In the genomic region with DNA sequence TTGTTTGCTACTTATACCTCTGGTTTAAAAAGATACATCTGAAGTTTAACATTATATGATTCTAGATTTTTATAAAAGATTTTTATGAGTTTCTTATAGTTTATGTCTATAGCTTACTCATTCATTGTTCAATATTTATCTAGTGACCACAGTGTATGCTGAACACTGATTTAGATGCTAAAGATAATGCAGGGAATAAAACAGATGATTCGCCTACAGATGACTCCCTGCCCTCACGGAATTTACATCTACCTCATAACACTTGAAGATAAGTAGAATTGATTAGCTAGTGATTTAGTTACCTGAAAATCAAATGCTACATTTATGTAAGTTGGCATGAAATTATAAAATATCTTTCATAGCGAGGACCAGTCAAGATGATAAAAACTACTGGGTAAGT, we compare ENCODE assay signal across 15 cellular contexts.
"Had no signal": no experiment of that assay in that cellular context is flagged by ENCODE, and none has a peak within 500 bp of the region (broad histone marks: within the 10 kb centered on the region; RNA-seq: fewer than 3 reads in every experiment).

No MANE protein-coding gene starts in this region.

- H3K4me1 ChIP-seq: tibial artery had no signal

- H3K9me3 ChIP-seq: gastrocnemius medialis, heart right ventricle, mucosa of descending colon, tibial artery had no signal

- ATAC-seq: gastrocnemius medialis; heart right ventricle; naive thymus-derived CD8-positive, alpha-beta T cell; right cardiac atrium had no signal

- H3K36me3 ChIP-seq: gastrocnemius medialis had no signal

- H3K27ac ChIP-seq: gastrocnemius medialis, skin epidermis, tibial artery had no signal

- H3K4me3 ChIP-seq: gastrocnemius medialis, heart right ventricle, mucosa of descending colon, skin epidermis, tibial artery had no signal

- FAIRE-seq: urothelium cell line had no signal

- DNase-seq: activated CD4-positive, alpha-beta T cell treated with anti-CD3 and anti-CD28 coated beads, Interleukin-2, amount 50 U/mL, for 4 hours; activated naive CD8-positive, alpha-beta T cell treated with anti-CD3 and anti-CD28 coated beads, Interleukin-2, amount 50 U/mL, for 24 hours; activated T-cell treated with anti-CD3 and anti-CD28 coated beads for 4 hours; aorta; erythroblast; gastrocnemius medialis; heart right ventricle; mucosa of descending colon; naive thymus-derived CD8-positive, alpha-beta T cell; stimulated activated CD4-positive, alpha-beta T cell treated with anti-CD3 and anti-CD28 coated beads, Interleukin-4, amount 100 ng/mL, for 1 hour; stimulated activated naive B cell treated with anti-CD40 and anti-IgM and Interleukin-4, amounts not matched to agents 10 μg/mL and 1 μg/mL and 100 μg/mL, for 72 hours; tibial artery had no signal

- H3K27me3 ChIP-seq: gastrocnemius medialis, heart right ventricle, tibial artery had no signal
